28 cellular contexts compared by ENCODE assay signal in the genomic region with DNA sequence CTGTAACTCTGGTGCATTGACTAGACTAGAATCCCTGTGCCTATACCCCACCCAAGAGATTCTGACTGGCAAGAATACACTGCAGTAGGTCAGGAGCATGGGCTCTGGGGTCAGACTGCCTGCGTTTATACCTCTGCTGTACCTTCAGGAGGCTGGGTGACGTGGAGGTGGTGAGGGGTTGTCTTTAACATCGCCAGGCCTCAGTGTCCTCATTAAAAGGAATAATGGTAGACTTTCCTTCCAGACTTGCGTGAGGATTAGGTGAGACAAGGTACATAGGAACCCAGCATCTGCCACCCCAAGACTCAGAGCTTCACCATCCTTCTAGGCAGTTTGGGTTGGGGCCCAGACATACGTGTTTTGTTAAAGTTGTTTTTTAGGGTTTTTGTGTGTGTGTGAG.
"Had no signal": no experiment of that assay in that cellular context is flagged by ENCODE, and none has a peak within 500 bp of the region (broad histone marks: within the 10 kb centered on the region; RNA-seq: fewer than 3 reads in every experiment).

No MANE protein-coding gene starts in this region.

- H3K27ac Mint-ChIP-seq: T-cell; T-helper 2 cell treated with Interferon-gamma antibody and Interleukin-4, amounts not matched to agents 5 μg/mL and 100 μg/mL, for 36 hours; type B pancreatic cell had no signal

- H3K4me3 Mint-ChIP-seq: activated T-cell treated with anti-CD3 and anti-CD28 coated beads, Interleukin-2, amount 50 U/mL, for 4 hours; brain; naive thymus-derived CD4-positive, alpha-beta T cell; T-cell; T-helper 2 cell treated with Interferon-gamma antibody and Interleukin-4, amounts not matched to agents 5 μg/mL and 100 μg/mL, for 36 hours; type B pancreatic cell had no signal

- H3K27ac ChIP-seq: ovary, testis, vagina, WERI-Rb-1 had no signal

- H3K9me3 Mint-ChIP-seq: activated T-cell treated with anti-CD3 and anti-CD28 coated beads, Interleukin-2, amount 50 U/mL, for 4 hours; naive thymus-derived CD4-positive, alpha-beta T cell; T-cell; T-helper 2 cell treated with Interferon-gamma antibody and Interleukin-4, amounts not matched to agents 5 μg/mL and 100 μg/mL, for 36 hours; type B pancreatic cell had no signal

- H3K9me3 ChIP-seq: left lung, ovary, testis, vagina had no signal

- H3K27me3 Mint-ChIP-seq: naive thymus-derived CD4-positive, alpha-beta T cell; T-cell; type B pancreatic cell had no signal

- H3K27me3 ChIP-seq: left lung, ovary, testis, vagina had no signal

- H3K4me3 ChIP-seq: left lung, lung, ovary, testis, vagina had no signal

- H3K36me3 ChIP-seq: ovary had no signal

- ATAC-seq: activated T-cell treated with anti-CD3 and anti-CD28 coated beads, Interleukin-2, amount 50 U/mL, for 4 hours; esophagus mucosa; left lung; naive thymus-derived CD4-positive, alpha-beta T cell; right cardiac atrium; T-cell had no signal

- DNase-seq: activated CD4-positive, alpha-beta T cell treated with anti-CD3 and anti-CD28 coated beads for 1 hour; activated CD8-positive, alpha-beta memory T cell treated with anti-CD3 and anti-CD28 coated beads for 24 hours; activated CD8-positive, alpha-beta memory T cell treated with anti-CD3 and anti-CD28 coated beads, Interleukin-2, amount 50 U/mL, for 4 hours; activated effector memory CD4-positive, alpha-beta T cell treated with Interleukin-2 at 50 U/mL for 16 hours; activated naive CD4-positive, alpha-beta T cell treated with anti-CD3 and anti-CD28 coated beads, Interleukin-2, amount 50 U/mL, for 16 hours; activated T-cell treated with anti-CD3 and anti-CD28 coated beads, Interleukin-2, amount 50 U/mL, for 4 hours; aorta; dermis blood vessel endothelial cell; effector memory CD4-positive, alpha-beta T cell; foreskin melanocyte; kidney glomerular epithelial cell; left lung; naive thymus-derived CD4-positive, alpha-beta T cell; right cardiac atrium; small intestine; stimulated activated CD4-positive, alpha-beta T cell treated with anti-CD3 and anti-CD28 coated beads, Interleukin-15, amount 100 ng/mL, for 24 hours; stimulated activated CD8-positive, alpha-beta memory T cell treated with anti-CD3 and anti-CD28 coated beads, Interleukin-4, amount 100 ng/mL, for 48 hours; stimulated activated naive CD4-positive, alpha-beta T cell; T-cell; testis; WERI-Rb-1 had no signal
